In genomic region chr1:147611021-147611426, GRCh38 we compare ENCODE assay signal across 15 cellular contexts. TPM values are rescaled to one million over a fixed set of nuclear protein-coding genes. Genes with fewer than 3 reads are reported as not detected.
DNase-seq lines count a peak whose midpoint lies in the region; ATAC-seq, FAIRE-seq and TF ChIP-seq lines count a peak whose summit lies in the region.
"Had no signal": no experiment of that assay in that cellular context is flagged by ENCODE, and none has a peak within 500 bp of the region (broad histone marks: within the 10 kb centered on the region; RNA-seq: fewer than 3 reads in every experiment).

No MANE protein-coding gene starts in this region.

- no peak for TF ChIP-seq POLR2A in upper lobe of left lung (IDR thresholded peaks at IDR 0.05)

- H3K27ac ChIP-seq in upper lobe of left lung = no peak overlapping the region
- H3K27ac ChIP-seq: left ventricle myocardium inferior, pancreas had no signal

- H3K4me1 ChIP-seq in upper lobe of left lung = peaks cover 0 to 5% (median 2%) of the 10 kb centered on the region in 4 donors
- H3K4me1 ChIP-seq: pancreas had no signal

- DNase-seq in COLO668 (lab: John Stamatoyannopoulos, UW; ENCODE audit: unreplicated experiment) (peak; percentile 72), UCSD-AML1 (lab: John Stamatoyannopoulos, UW; ENCODE audit: unreplicated experiment) (no peak), upper lobe of left lung (no peak), RCC 7860 (ENCODE audit: low spot score) (no peak)
- no peak for DNase-seq in activated CD4-positive, alpha-beta T cell treated with anti-CD3 and anti-CD28 coated beads, Interleukin-2, amount 50 U/mL, for 48 hours
- DNase-seq: activated gamma-delta T cell treated with Interleukin-2 at 50 U/mL for 16 hours, foreskin melanocyte, left ventricle myocardium inferior, MV-4-11, pancreas had no signal

- TF ChIP-seq EP300 in upper lobe of left lung (IDR thresholded peaks at IDR 0.05) = no peak

- TF ChIP-seq CTCF in upper lobe of left lung (IDR thresholded peaks at IDR 0.05) = no peak

- peaks cover 0 to 62% (median 28%) of the 10 kb centered on the region in 4 donors for H3K36me3 ChIP-seq in upper lobe of left lung

- H3K9me3 ChIP-seq in upper lobe of left lung = no peaks in the 10 kb centered on the region
- H3K9me3 ChIP-seq: left ventricle myocardium inferior, pancreas had no signal

- FAIRE-seq in RCC 7860 (lab: Jason Lieb, UNC) = no peak
- FAIRE-seq: colon, pancreas, urothelium cell line had no signal

- peak; percentile 86 for ATAC-seq in GM19025 (IDR thresholded peaks at IDR 0.05; ENCODE audit: low read depth, unreplicated experiment)
- ATAC-seq in HG02610 (IDR thresholded peaks at IDR 0.05; ENCODE audit: unreplicated experiment) = peak; percentile 67
- peak; percentile 42 for ATAC-seq in HG03457 (IDR thresholded peaks at IDR 0.05; ENCODE audit: unreplicated experiment)
- ATAC-seq in upper lobe of left lung (ENCODE audit: low FRiP score in 2 of 2) = no peak
- ATAC-seq: pancreas had no signal

- 92 to 93% methylated on average over 3 of the region's 3 CpGs for WGBS in upper lobe of left lung, 2 donors

- no peaks in the 10 kb centered on the region for H3K27me3 ChIP-seq in upper lobe of left lung
- H3K27me3 ChIP-seq: pancreas had no signal

- H3K4me3 ChIP-seq in upper lobe of left lung = no peak overlapping the region
- H3K4me3 ChIP-seq: left ventricle myocardium inferior, pancreas had no signal

RNA-seq across cellular contexts. Expression of gene ACP6, which starts 59.3 kb away (rescaled TPM):
- total RNA-seq in upper lobe of left lung = 10 to 100 TPM in 5 of 6 donors, 1 to 10 TPM in 1; 8.1 to 60.8 (median 21.6) TPM

Comparison
In these comparisons a context has a peak if more than half of its experiments do, and no peak if none do; other contexts are left out.
1. ATAC-seq: peak in GM19025 (single experiment), HG02610 (single experiment) and HG03457 (single experiment); none in upper lobe of left lung (0 of 2).